In genomic region chr15:29139540-29140459, GRCh38 we compare ENCODE assay signal across 8 cellular contexts.
DNase-seq lines count a peak whose midpoint lies in the region; ATAC-seq and TF ChIP-seq lines count a peak whose summit lies in the region.

No MANE protein-coding gene starts in this region.

- POLR2A ChIA-PET in naive thymus-derived CD4-positive, alpha-beta T cell (lab: Charles Lee): no interaction called here

- peaks cover 0 to 7% of the 10 kb centered on the region in 2 donors for H3K4me1 ChIP-seq in naive thymus-derived CD4-positive, alpha-beta T cell (ENCODE audit: control insufficient read depth in 2 of 2, insufficient read depth in 2 of 2, low read length in 2 of 2)
- H3K4me1 ChIP-seq in testis: peaks cover 4% of the 10 kb centered on the region

- H3K9me3 Mint-ChIP-seq in Calu3 (ENCODE audit: low read depth, unreplicated experiment): peaks cover 3% of the 10 kb centered on the region
- H3K9me3 Mint-ChIP-seq in naive thymus-derived CD4-positive, alpha-beta T cell: peaks cover 0 to 1% (median 0%) of the 10 kb centered on the region in 11 donors

- CTCF ChIA-PET in Calu3 (lab: Charles Lee): no interaction called here
- CTCF ChIA-PET in naive thymus-derived CD4-positive, alpha-beta T cell (lab: Charles Lee): interaction anchor here (0.9 kb wide), 1 partner anchor 396 kb away, joined by 3 read pairs; no protein-coding TSS in a partner anchor

- H3K27me3 Mint-ChIP-seq in Calu3 (ENCODE audit: unreplicated experiment): no peaks in the 10 kb centered on the region
- peaks cover 12 to 64% (median 54%) of the 10 kb centered on the region in 5 donors for H3K27me3 Mint-ChIP-seq in naive thymus-derived CD4-positive, alpha-beta T cell

- no peaks in the 10 kb centered on the region for H3K36me3 ChIP-seq in naive thymus-derived CD4-positive, alpha-beta T cell (ENCODE audit: control insufficient read depth in 2 of 3, insufficient read depth in 3 of 3, low read length in 3 of 3)
- no peaks in the 10 kb centered on the region for H3K36me3 ChIP-seq in testis (ENCODE audit: low read depth, missing control alignments)

- no peak overlapping the region for H3K27ac Mint-ChIP-seq in Calu3 (ENCODE audit: unreplicated experiment)
- no peak overlapping the region for H3K27ac Mint-ChIP-seq in naive thymus-derived CD4-positive, alpha-beta T cell

- TF ChIP-seq CTCF in Calu3 (IDR thresholded peaks at IDR 0.05; ENCODE audit: unreplicated experiment) (no peak), testis (IDR thresholded peaks at IDR 0.05) (peak; percentile 9 to 65 (median 59))

- BruUV-seq in Calu3 (replicated peaks; lab: Mats Ljungman, UMichigan): no TSS peak

- no peak overlapping the region for H3K27ac ChIP-seq in naive thymus-derived CD4-positive, alpha-beta T cell (ENCODE audit: low read depth, low read length)
- no peak overlapping the region for H3K27ac ChIP-seq in testis

- H3K9me3 ChIP-seq in naive thymus-derived CD4-positive, alpha-beta T cell (ENCODE audit: control insufficient read depth in 2 of 3, low read length in 3 of 3): no peaks in the 10 kb centered on the region
- H3K9me3 ChIP-seq in testis: no peaks in the 10 kb centered on the region

- no peak overlapping the region for H3K4me3 ChIP-seq in naive thymus-derived CD4-positive, alpha-beta T cell (ENCODE audit: low read length)
- H3K4me3 ChIP-seq in testis: no peak overlapping the region

- no peak for TF ChIP-seq POLR2A in testis (IDR thresholded peaks at IDR 0.05)

- H3K27me3 ChIP-seq in naive thymus-derived CD4-positive, alpha-beta T cell (ENCODE audit: control insufficient read depth in 2 of 2, insufficient read depth in 2 of 2, low read length in 2 of 2): peaks cover 0 to 11% of the 10 kb centered on the region in 2 donors
- H3K27me3 ChIP-seq in testis: no peaks in the 10 kb centered on the region

- H3K4me3 Mint-ChIP-seq in Calu3 (ENCODE audit: low read depth, unreplicated experiment): no peak overlapping the region
- H3K4me3 Mint-ChIP-seq in naive thymus-derived CD4-positive, alpha-beta T cell: peak overlapping the region in 9 of 10 donors; percentile 5 to 70 (median 46)

- intact Hi-C loops in Calu3 (cut with micrococcal nuclease; ENCODE audit: unreplicated experiment): no loop called here
- intact Hi-C loops in naive thymus-derived CD4-positive, alpha-beta T cell (cut with micrococcal nuclease): loop anchor here in 1 of 2 donors (10.0 kb wide), 2 partner anchors 605 to 935 kb away; no protein-coding TSS in a partner anchor
- intact Hi-C loops in testis (cut with DNase I; ENCODE audit: low total_unique reads): no loop called here

- peak; percentile 57 for ATAC-seq in esophagus mucosa
- peak; percentile 81 for ATAC-seq in naive thymus-derived CD4-positive, alpha-beta T cell

- 25 to 27% methylated on average over 17 to 31 of the region's 31 CpGs for WGBS in testis, 2 donors

- H3K36me3 Mint-ChIP-seq in Calu3 (ENCODE audit: insufficient read depth, unreplicated experiment): no peaks in the 10 kb centered on the region
- no peaks in the 10 kb centered on the region for H3K36me3 Mint-ChIP-seq in naive thymus-derived CD4-positive, alpha-beta T cell

- peak; percentile 19 for DNase-seq in Calu3
- peak; percentile 19 for DNase-seq in H4 (ENCODE audit: low spot score)
- DNase-seq in NCI-H345 treated with DMSO at 0.1 percent for 48 hours (lab: John Stamatoyannopoulos, UW; ENCODE audit: unreplicated experiment): peak; percentile 2
- DNase-seq in activated CD8-positive, alpha-beta memory T cell treated with anti-CD3 and anti-CD28 coated beads, Interleukin-2, amount 50 U/mL, for 4 hours: peak; percentile 61
- peak; percentile 19 to 72 (median 51) for DNase-seq in naive thymus-derived CD4-positive, alpha-beta T cell
- DNase-seq in testis: peak; percentile 60
- no peak for DNase-seq in middle frontal gyrus (ENCODE audit: extremely low spot score, low spot score)

- H3K4me1 Mint-ChIP-seq in Calu3 (ENCODE audit: low read depth, unreplicated experiment): no peaks in the 10 kb centered on the region
- H3K4me1 Mint-ChIP-seq in naive thymus-derived CD4-positive, alpha-beta T cell: peaks cover 5 to 17% (median 11%) of the 10 kb centered on the region in 7 donors
